Comparison of ENCODE assay signal across 8 cellular contexts in genomic region chr12:112381898-112382796, GRCh38. TPM values are rescaled to one million over a fixed set of nuclear protein-coding genes. Genes with fewer than 3 reads are reported as not detected.
A peak's percentile ranks its signal among the peaks of the same experiment; 100 is the strongest.
DNase-seq lines count a peak whose midpoint lies in the region; ATAC-seq and TF ChIP-seq lines count a peak whose summit lies in the region.

Gene HECTD4, minus strand, starts transcription at chr12:112382431. Its CDS starts 303 bp downstream, at chr12:112382128.

- no peak for TF ChIP-seq CTCF in OCI-LY7 (conservative IDR thresholded peaks at IDR 0.05; ENCODE audit: low read length)
- no peak for TF ChIP-seq CTCF in epithelial cell of esophagus (IDR thresholded peaks at IDR 0.05; ENCODE audit: insufficient read depth, low read depth, low read length, missing control alignments)

- H3K27ac ChIP-seq in OCI-LY7 (ENCODE audit: low read depth, low read length, poor library complexity, severe bottlenecking) = peak within 1 kb of the TSS; percentile 80

- H3K9me2 ChIP-seq in OCI-LY7 (ENCODE audit: insufficient read depth, low read length) = no peaks in the 10 kb centered on the region

- H3K9me3 ChIP-seq in OCI-LY7 (ENCODE audit: low read length) = no peaks in the 10 kb centered on the region
- H3K9me3 ChIP-seq in mononuclear cell (ENCODE audit: low read depth, low read length) = no peaks in the 10 kb centered on the region

- ATAC-seq in GM21515 (IDR thresholded peaks at IDR 0.05; ENCODE audit: unreplicated experiment) = peak; percentile 89

- no TSS peak for BruUV-seq in OCI-LY7 (replicated peaks; lab: Mats Ljungman, UMichigan)

- peak within 1 kb of the TSS; percentile 80 for H3K4me3 ChIP-seq in OCI-LY7 (ENCODE audit: low read depth, low read length, poor library complexity, severe bottlenecking)
- H3K4me3 ChIP-seq in epithelial cell of esophagus (ENCODE audit: low read length) = peak within 1 kb of the TSS; percentile 68
- peak within 1 kb of the TSS; percentile 83 for H3K4me3 ChIP-seq in mononuclear cell (ENCODE audit: low read length)

- H2AFZ ChIP-seq in OCI-LY7 (ENCODE audit: low read length) = peak within 1 kb of the TSS; percentile 89

- POLR2A ChIA-PET in OCI-LY7 (lab: Charles Lee) = no interaction called here

- peak; percentile 97 for DNase-seq in D341Med (ENCODE audit: low spot score)
- DNase-seq in HuH-7 (ENCODE audit: low spot score) = peak; percentile 94
- peak; percentile 94 for DNase-seq in OCI-LY7 (ENCODE audit: low spot score)
- DNase-seq in activated T-cell treated with anti-CD3 and anti-CD28 coated beads for 1 hour (ENCODE audit: low read depth) = peak; percentile 94
- peak; percentile 87 for DNase-seq in epithelial cell of esophagus (ENCODE audit: low read depth)
- peak; percentile 92 to 98 for DNase-seq in stimulated activated CD8-positive, alpha-beta memory T cell treated with anti-CD3 and anti-CD28 coated beads, Interleukin-2, amount 100 ng/mL, for 48 hours (ENCODE audit: low read depth in 2 of 2)

- no peaks in the 10 kb centered on the region for H3K36me3 ChIP-seq in OCI-LY7 (ENCODE audit: insufficient read depth, low read length)

- CTCF ChIA-PET in OCI-LY7 (lab: Charles Lee; ENCODE audit: unreplicated experiment) = no interaction called here

- intact Hi-C loops in OCI-LY7 (cut with micrococcal nuclease; ENCODE audit: unreplicated experiment) = loop anchor here (2.0 to 10.0 kb wide), 3 partner anchors 277 to 537 kb away; partner anchors contain the start of genes MAPKAPK5 and NAA25

- peak within 1 kb of the TSS; percentile 99 for H3K4me2 ChIP-seq in OCI-LY7 (ENCODE audit: low read length)

- H4K20me1 ChIP-seq in OCI-LY7 (ENCODE audit: insufficient read depth, low read length) = no peaks in the 10 kb centered on the region

- H3K79me2 ChIP-seq in OCI-LY7 (ENCODE audit: insufficient read depth, low read depth, low read length) = peaks cover 43% of the 10 kb centered on the region

- no peaks in the 10 kb centered on the region for H3K27me3 ChIP-seq in mononuclear cell (ENCODE audit: insufficient read depth, low read length)

- peaks cover 14% of the 10 kb centered on the region for H3K4me1 ChIP-seq in OCI-LY7 (ENCODE audit: insufficient read depth, low read length, poor library complexity, severe bottlenecking)
- peaks cover 33% of the 10 kb centered on the region for H3K4me1 ChIP-seq in mononuclear cell (ENCODE audit: insufficient read depth, low read length)

RNA-seq across cellular contexts. Expression of gene HECTD4, which starts in this region (rescaled TPM):
- 18.1 and 34.5 TPM in 2 replicates for total RNA-seq in OCI-LY7 (2014; rRNA removed; shearing (Covaris generic))
- total RNA-seq in OCI-LY7 (2022) (62.4 and 67.7 TPM in 2 replicates), mononuclear cell (33.9 TPM)

Comparison
In these comparisons a context has a peak if more than half of its experiments do, and no peak if none do; other contexts are left out.
1. Peak in every context shown above with its lines: DNase-seq, ATAC-seq, H3K4me3 ChIP-seq and H3K27ac ChIP-seq.